Comparison of ENCODE assay signal across 12 cellular contexts in the genomic region with DNA sequence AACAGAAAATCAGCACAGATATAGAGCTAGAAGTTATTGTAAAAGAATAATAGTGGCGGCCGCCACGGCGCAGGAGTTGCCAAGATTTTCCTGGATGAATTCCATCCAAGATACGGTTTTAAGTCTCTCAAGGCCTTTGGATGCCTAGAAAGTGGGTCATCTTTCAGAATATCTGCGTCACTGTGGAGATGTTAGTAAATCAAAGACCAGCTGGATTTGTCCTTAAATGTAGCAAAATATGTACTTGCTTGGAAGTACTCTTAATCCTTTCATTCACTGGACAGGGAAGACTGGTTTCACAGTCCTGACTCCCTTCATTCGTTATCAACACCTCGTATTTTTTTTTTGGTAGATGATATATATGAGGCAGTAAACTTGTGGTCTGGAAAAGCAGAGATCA.
DNase-seq lines count a peak whose midpoint lies in the region; ATAC-seq, FAIRE-seq and TF ChIP-seq lines count a peak whose summit lies in the region.
"Had no signal": no experiment of that assay in that cellular context is flagged by ENCODE, and none has a peak within 500 bp of the region (broad histone marks: within the 10 kb centered on the region; RNA-seq: fewer than 3 reads in every experiment).

No MANE protein-coding gene starts in this region.

- POLR2A ChIA-PET in PC-3 (lab: Charles Lee; ENCODE audit: unreplicated experiment), result no interaction called here

- H3K4me3 ChIP-seq in fibroblast of lung (replicated peaks in 1 of 4; ENCODE audit: control extremely low read depth in 1 of 4, insufficient read depth in 1 of 4, low read depth in 3 of 4, low read length in 4 of 4) (no peak overlapping the region), PC-3 (ENCODE audit: low read length) (no peak overlapping the region)

- H3K27me3 ChIP-seq in fibroblast of lung (ENCODE audit: control insufficient read depth, insufficient read depth, low read length) (no peaks in the 10 kb centered on the region), PC-3 (ENCODE audit: low read length) (no peaks in the 10 kb centered on the region)

- FAIRE-seq in urothelium cell line (lab: Jason Lieb, UNC), result no peak
- FAIRE-seq: H54 had no signal

- H4K20me1 ChIP-seq in fibroblast of lung (ENCODE audit: control insufficient read depth, extremely low read depth, insufficient read depth, low read length), result no peaks in the 10 kb centered on the region
- no peaks in the 10 kb centered on the region for H4K20me1 ChIP-seq in PC-3 (ENCODE audit: low read length)

- H3K4me2 ChIP-seq in fibroblast of lung (ENCODE audit: extremely low read depth, insufficient read depth, low read length), result no peak overlapping the region
- no peak overlapping the region for H3K4me2 ChIP-seq in PC-3 (ENCODE audit: low read length)

- H3K9me3 ChIP-seq in fibroblast of lung (ENCODE audit: control insufficient read depth, insufficient read depth, low read depth, low read length) (no peaks in the 10 kb centered on the region), PC-3 (ENCODE audit: low read length) (no peaks in the 10 kb centered on the region)

- H3K9ac ChIP-seq in fibroblast of lung (ENCODE audit: insufficient read depth, low read length) (no peak overlapping the region), PC-3 (ENCODE audit: low read length) (no peak overlapping the region)

- ATAC-seq in HG02642 (IDR thresholded peaks at IDR 0.05; ENCODE audit: poor library complexity, unreplicated experiment), result no peak
- no peak for ATAC-seq in PC-3
- ATAC-seq: activated CD8-positive, alpha-beta T cell treated with anti-CD3 and anti-CD28 coated beads, Interleukin-2, amount 10 ng/mL, durations not matched to agents 7 days and 5 days; stimulated activated memory B cell treated with anti-CD40 and anti-IgM and Interleukin-4, amounts not matched to agents 10 μg/mL and 1 μg/mL and 100 μg/mL, for 72 hours had no signal

- no peaks in the 10 kb centered on the region for H3K79me2 ChIP-seq in fibroblast of lung (ENCODE audit: control insufficient read depth, insufficient read depth, low read length)
- no peaks in the 10 kb centered on the region for H3K79me2 ChIP-seq in PC-3 (ENCODE audit: low read length)

- H3K27ac ChIP-seq in fibroblast of lung (ENCODE audit: insufficient read depth, low read length) (no peak overlapping the region), PC-3 (ENCODE audit: low read length) (no peak overlapping the region)

- CTCF ChIA-PET in PC-3 (lab: Charles Lee), result no interaction called here

- intact Hi-C loops in PC-3 (cut with micrococcal nuclease), result no loop called here

- no peak overlapping the region for H2AFZ ChIP-seq in fibroblast of lung (ENCODE audit: low read length)
- H2AFZ ChIP-seq in PC-3 (ENCODE audit: low read length), result no peak overlapping the region

- DNase-seq in NCI-H226 (peak; percentile 90), fibroblast of lung (ENCODE audit: low read depth in 2 of 2) (peak; percentile 97 to 99), myocyte (ENCODE audit: low read depth) (peak; percentile 56), urothelium cell line (ENCODE audit: low spot score) (peak; percentile 29), PC-3 (no peak), NOMO-1 treated with DMSO at 0.1 percent for 48 hours (lab: John Stamatoyannopoulos, UW; ENCODE audit: unreplicated experiment) (no peak)
- DNase-seq in activated CD4-positive, alpha-beta T cell treated with anti-CD3 and anti-CD28 coated beads, Interleukin-2, amount 50 U/mL, for 1 hour, result no peak
- DNase-seq: activated CD8-positive, alpha-beta T cell treated with anti-CD3 and anti-CD28 coated beads, Interleukin-2, amount 10 ng/mL, durations not matched to agents 7 days and 5 days; stimulated activated CD4-positive, alpha-beta T cell treated with anti-CD3 and anti-CD28 coated beads, Interleukin-15, amount 100 ng/mL, for 24 hours had no signal

- BruUV-seq in PC-3 (replicated peaks; lab: Mats Ljungman, UMichigan), result no TSS peak

- no peaks in the 10 kb centered on the region for H3F3A ChIP-seq in PC-3 (ENCODE audit: low read length, unreplicated experiment)

- H3K9me2 ChIP-seq in PC-3 (replicated peaks; ENCODE audit: low read length), result no peaks in the 10 kb centered on the region

- TF ChIP-seq CTCF in fibroblast of lung (conservative IDR thresholded peaks at IDR 0.05 in 1 of 2, IDR thresholded peaks at IDR 0.05 in 1 of 2; ENCODE audit: low read depth in 1 of 2, low read length in 2 of 2) (no peak), PC-3 (conservative IDR thresholded peaks at IDR 0.05; ENCODE audit: low read depth, low read length) (no peak)

- H3K36me3 ChIP-seq in fibroblast of lung (ENCODE audit: control insufficient read depth, insufficient read depth, low read length) (no peaks in the 10 kb centered on the region), PC-3 (ENCODE audit: low read depth, low read length) (no peaks in the 10 kb centered on the region)

- H3K4me1 ChIP-seq in fibroblast of lung (ENCODE audit: control insufficient read depth, extremely low read depth, insufficient read depth, low read length) (no peaks in the 10 kb centered on the region), PC-3 (ENCODE audit: insufficient read depth, low read length) (peaks cover 5% of the 10 kb centered on the region; the same call in 1 of the 2 replicates)

Comparison
In these comparisons a context has a peak if more than half of its experiments do, and no peak if none do; other contexts are left out.
1. DNase-seq: peak in NCI-H226 (single experiment), fibroblast of lung (2 of 2), myocyte (single experiment) and urothelium cell line (single experiment); none in activated CD4-positive, alpha-beta T cell treated with anti-CD3 and anti-CD28 coated beads, Interleukin-2, amount 50 U/mL, for 1 hour (single experiment), PC-3 (single experiment) and NOMO-1 treated with DMSO at 0.1 percent for 48 hours (single experiment).